Comparison of ENCODE assay signal across 6 cellular contexts in genomic region chr18:31123125-31123524, GRCh38. TPM values are rescaled to one million over a fixed set of nuclear protein-coding genes. Genes with fewer than 3 reads are reported as not detected.
"Had no signal": no experiment of that assay in that cellular context is flagged by ENCODE, and none has a peak within 500 bp of the region (broad histone marks: within the 10 kb centered on the region; RNA-seq: fewer than 3 reads in every experiment).

No MANE protein-coding gene starts in this region.

RNA-seq across cellular contexts. Expression of gene DSC2, which starts 20.9 kb away (rescaled TPM):
- total RNA-seq: GM23248, HFFc6 had no signal
- polyA plus RNA-seq: GM23248 had no signal

RNA-seq across cellular contexts. Expression of gene DSC1, which starts 39.5 kb away (rescaled TPM):
- total RNA-seq: GM23248, GM23338, H1, H7, H9, HFFc6 had no signal
- polyA plus RNA-seq: GM23248, GM23338 had no signal
